In the genomic region with DNA sequence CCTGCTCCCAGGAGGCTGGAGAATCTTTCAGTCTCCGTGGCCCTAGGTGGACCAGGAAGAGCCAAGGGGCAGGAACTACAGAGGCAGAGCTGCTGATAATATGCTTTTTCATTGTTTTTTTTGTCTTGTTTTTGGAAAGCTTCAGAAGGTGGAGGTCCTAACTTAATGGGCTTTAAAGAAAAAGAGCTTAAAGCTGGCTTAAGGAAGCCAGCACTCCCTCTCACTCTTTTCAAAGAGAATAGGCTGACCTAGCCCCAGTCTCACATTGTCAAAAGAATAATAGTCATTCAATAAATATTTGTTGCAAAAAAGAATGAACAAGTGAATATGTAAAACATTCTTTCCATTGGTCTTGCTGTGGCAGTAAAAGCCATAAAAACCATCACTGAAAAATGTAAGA, we compare ENCODE assay signal across 5 cellular contexts.
"Had no signal": no experiment of that assay in that cellular context is flagged by ENCODE, and none has a peak within 500 bp of the region (broad histone marks: within the 10 kb centered on the region; RNA-seq: fewer than 3 reads in every experiment).

No MANE protein-coding gene starts in this region.

- H3K4me3 ChIP-seq: GM23338, K562 had no signal

- H2AFZ ChIP-seq: GM23338 had no signal

- H3K4me2 ChIP-seq: GM23338 had no signal

- DNase-seq: H9, IMR-90, KG1 had no signal
